Comparison of ENCODE assay signal across 15 cellular contexts in genomic region chr4:47482326-47482725, GRCh38. TPM values are rescaled to one million over a fixed set of nuclear protein-coding genes. Genes with fewer than 3 reads are reported as not detected.
A peak's percentile ranks its signal among the peaks of the same experiment; 100 is the strongest.
DNase-seq lines count a peak whose midpoint lies in the region; ATAC-seq and TF ChIP-seq lines count a peak whose summit lies in the region.
"Had no signal": no experiment of that assay in that cellular context is flagged by ENCODE, and none has a peak within 500 bp of the region (broad histone marks: within the 10 kb centered on the region; RNA-seq: fewer than 3 reads in every experiment).

No MANE protein-coding gene starts in this region.

- no peaks in the 10 kb centered on the region for H3K36me3 Mint-ChIP-seq in chondrocyte (ENCODE audit: low read depth)
- H3K36me3 Mint-ChIP-seq in T-cell = no peaks in the 10 kb centered on the region

- H3K4me3 Mint-ChIP-seq in chondrocyte (ENCODE audit: unreplicated experiment) (no peak overlapping the region), T-cell (no peak overlapping the region)
- H3K4me3 Mint-ChIP-seq: activated T-cell treated with anti-CD3 and anti-CD28 coated beads, Interleukin-2, amount 50 U/mL, for 4 hours had no signal

- DNase-seq in EH (ENCODE audit: low read depth) (peak; percentile 69), NCI-H226 (peak; percentile 59), chondrocyte (ENCODE audit: low spot score) (no peak), myocyte (ENCODE audit: low read depth) (peak; percentile 41), NCI-H187 treated with DMSO at 0.1 percent for 48 hours (lab: John Stamatoyannopoulos, UW) (no peak), T-cell (no peak), NCI-H748 treated with DMSO at 0.1 percent for 48 hours (lab: John Stamatoyannopoulos, UW) (no peak)
- DNase-seq: activated T-cell treated with anti-CD3 and anti-CD28 coated beads, Interleukin-2, amount 50 U/mL, for 4 hours; KBM-7; left colon; NCI-H2171 treated with DMSO at 0.1 percent for 48 hours; pancreas; Right ventricle myocardium superior; stimulated activated naive CD4-positive, alpha-beta T cell had no signal

- POLR2A ChIA-PET in T-cell (lab: Charles Lee) = no interaction called here

- H3K27ac Mint-ChIP-seq in chondrocyte (ENCODE audit: unreplicated experiment) = peak overlapping the region; percentile 52
- no peak overlapping the region for H3K27ac Mint-ChIP-seq in T-cell

- H3K4me1 Mint-ChIP-seq in chondrocyte (ENCODE audit: low read depth) (peaks cover 24% of the 10 kb centered on the region), T-cell (peaks cover 28 to 32% (median 30%) of the 10 kb centered on the region in 3 donors)

- no peak for TF ChIP-seq CTCF in chondrocyte (IDR thresholded peaks at IDR 0.05)

- H3K27me3 Mint-ChIP-seq in chondrocyte (ENCODE audit: low read depth) = no peaks in the 10 kb centered on the region
- H3K27me3 Mint-ChIP-seq in T-cell = peaks cover 3 to 6% of the 10 kb centered on the region in 2 donors

- ATAC-seq in T-cell (replicated peaks in 1 of 4) (no peak), HG03457 (IDR thresholded peaks at IDR 0.05; ENCODE audit: unreplicated experiment) (no peak)
- ATAC-seq: activated T-cell treated with anti-CD3 and anti-CD28 coated beads, Interleukin-2, amount 50 U/mL, for 4 hours; left colon; pancreas had no signal

- H3K9me3 Mint-ChIP-seq in chondrocyte (ENCODE audit: low read depth) = no peaks in the 10 kb centered on the region
- H3K9me3 Mint-ChIP-seq in T-cell = no peaks in the 10 kb centered on the region
- H3K9me3 Mint-ChIP-seq: activated T-cell treated with anti-CD3 and anti-CD28 coated beads, Interleukin-2, amount 50 U/mL, for 4 hours had no signal

- CTCF ChIA-PET in T-cell (lab: Charles Lee) = interaction anchor here in 1 of 2 donors (1.0 to 1.9 kb wide), 3 partner anchors 11 to 84 kb away, joined by 3 to 7 read pairs (median 3); partner anchors contain the start of gene COMMD8

RNA-seq across cellular contexts. Expression of gene ATP10D, which starts 2.7 kb away (rescaled TPM):
- total RNA-seq in chondrocyte = 48.1 to 89.6 TPM (median 49.0 TPM) in 3 replicates
- total RNA-seq in myocyte = 24.5 and 35.9 TPM in 2 replicates
- 39.9 TPM for polyA plus RNA-seq in myocyte (2012)
- total RNA-seq in T-cell = 1 to 10 TPM; 2.3 to 8.0 (median 5.0) TPM

RNA-seq across cellular contexts. Expression of gene COMMD8, which starts 18.8 kb away (rescaled TPM):
- total RNA-seq in chondrocyte (15.7 to 23.7 TPM (median 18.7 TPM) in 3 replicates), myocyte (27.1 and 28.7 TPM in 2 replicates), T-cell (10 to 100 TPM in 4 of 5 donors, 1 to 10 TPM in 1; 8.2 to 17.0 (median 15.7) TPM)
- polyA plus RNA-seq in myocyte (2012) = 13.6 TPM

Comparison
In these comparisons a context has a peak if more than half of its experiments do, and no peak if none do; other contexts are left out.
1. DNase-seq: peak in EH (single experiment), NCI-H226 (single experiment) and myocyte (single experiment); none in chondrocyte (single experiment), NCI-H187 treated with DMSO at 0.1 percent for 48 hours (single experiment), T-cell (0 of 34) and NCI-H748 treated with DMSO at 0.1 percent for 48 hours (single experiment).